19 cellular contexts compared by ENCODE assay signal in the genomic region with DNA sequence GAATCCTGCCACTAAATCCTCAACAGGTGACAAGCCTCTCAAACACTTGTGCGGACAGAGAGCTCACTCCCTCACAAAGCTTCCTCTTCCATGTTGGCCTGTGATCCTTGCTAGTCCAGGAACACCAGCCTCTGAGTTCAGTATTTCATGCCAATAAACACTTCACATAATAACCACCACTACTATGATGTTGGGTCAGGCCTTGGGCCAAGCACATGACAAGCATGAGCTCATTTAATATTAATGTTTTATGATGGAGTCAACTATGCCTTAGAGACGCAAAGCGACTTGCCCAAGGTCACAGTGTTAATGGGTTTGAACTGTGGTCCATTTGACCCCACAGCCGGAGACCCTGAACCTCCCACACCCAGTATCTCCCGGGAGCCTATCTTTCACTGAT.
DNase-seq lines count a peak whose midpoint lies in the region; ATAC-seq and TF ChIP-seq lines count a peak whose summit lies in the region.
"Had no signal": no experiment of that assay in that cellular context is flagged by ENCODE, and none has a peak within 500 bp of the region (broad histone marks: within the 10 kb centered on the region; RNA-seq: fewer than 3 reads in every experiment).

No MANE protein-coding gene starts in this region.

- no peak for TF ChIP-seq CTCF in esophagus muscularis mucosa (IDR thresholded peaks at IDR 0.05)
- TF ChIP-seq CTCF in gastrocnemius medialis (IDR thresholded peaks at IDR 0.05 in 4 of 5, conservative IDR thresholded peaks at IDR 0.05 in 1 of 5) = no peak
- no peak for TF ChIP-seq CTCF in vagina (IDR thresholded peaks at IDR 0.05)

- H3K4me1 ChIP-seq in esophagus muscularis mucosa = peaks cover 12 to 22% (median 19%) of the 10 kb centered on the region in 4 donors
- no peaks in the 10 kb centered on the region for H3K4me1 ChIP-seq in gastrocnemius medialis
- peaks cover 51% of the 10 kb centered on the region for H3K4me1 ChIP-seq in vagina
- H3K4me1 ChIP-seq: parathyroid adenoma had no signal

- ATAC-seq in left ventricle myocardium superior (peak; percentile 84), gastrocnemius medialis (peak; percentile 51 to 60), GM21381 (IDR thresholded peaks at IDR 0.05; ENCODE audit: unreplicated experiment) (no peak)
- ATAC-seq in stimulated activated effector memory CD8-positive, alpha-beta T cell treated with anti-CD3 and anti-CD28 coated beads, Interleukin-12 subunit alpha, Interleukin-12 subunit beta, amount 100 ng/mL, for 72 hours = no peak
- ATAC-seq: K562 had no signal

- H3K27ac ChIP-seq in esophagus muscularis mucosa (replicated peaks in 1 of 4) (peak overlapping the region; percentile 4 to 51 (median 28)), gastrocnemius medialis (peak overlapping the region in 1 of 4 donors; percentile 18), vagina (peak overlapping the region; percentile 1)
- H3K27ac ChIP-seq: cardiac muscle cell, epithelial cell of prostate, parathyroid adenoma, RWPE1 had no signal

- H3K9me3 ChIP-seq in esophagus muscularis mucosa (peaks cover 0 to 7% (median 2%) of the 10 kb centered on the region in 4 donors), gastrocnemius medialis (no peaks in the 10 kb centered on the region), vagina (no peaks in the 10 kb centered on the region)

- intact Hi-C loops in esophagus muscularis mucosa (cut with DNase I) = no loop called here
- intact Hi-C loops in left ventricle myocardium superior (cut with micrococcal nuclease) = loop anchor here (10.0 kb wide), 1 partner anchor 46 kb away; no protein-coding TSS in a partner anchor
- intact Hi-C loops in gastrocnemius medialis (cut with DNase I; ENCODE audit: low total_unique reads) = no loop called here
- intact Hi-C loops in vagina (cut with DNase I) = no loop called here

- peaks cover 7% of the 10 kb centered on the region for H3K9me3 Mint-ChIP-seq in stimulated activated effector memory CD8-positive, alpha-beta T cell treated with anti-CD3 and anti-CD28 coated beads, Interleukin-12 subunit alpha, Interleukin-12 subunit beta, amount 100 ng/mL, for 72 hours

- H3K36me3 ChIP-seq in esophagus muscularis mucosa (no peaks in the 10 kb centered on the region), gastrocnemius medialis (no peaks in the 10 kb centered on the region), vagina (no peaks in the 10 kb centered on the region)
- H3K36me3 ChIP-seq: cardiac muscle cell had no signal

- no peak for TF ChIP-seq EP300 in esophagus muscularis mucosa (IDR thresholded peaks at IDR 0.05)

- peaks cover 3% of the 10 kb centered on the region for H3K4me1 Mint-ChIP-seq in stimulated activated effector memory CD8-positive, alpha-beta T cell treated with anti-CD3 and anti-CD28 coated beads, Interleukin-12 subunit alpha, Interleukin-12 subunit beta, amount 100 ng/mL, for 72 hours

- H3K27me3 ChIP-seq in esophagus muscularis mucosa (no peaks in the 10 kb centered on the region), gastrocnemius medialis (no peaks in the 10 kb centered on the region), vagina (no peaks in the 10 kb centered on the region)
- H3K27me3 ChIP-seq: cardiac muscle cell had no signal

- no peak overlapping the region for H3K27ac Mint-ChIP-seq in stimulated activated effector memory CD8-positive, alpha-beta T cell treated with anti-CD3 and anti-CD28 coated beads, Interleukin-12 subunit alpha, Interleukin-12 subunit beta, amount 100 ng/mL, for 72 hours

- H3K4me3 Mint-ChIP-seq in stimulated activated effector memory CD8-positive, alpha-beta T cell treated with anti-CD3 and anti-CD28 coated beads, Interleukin-12 subunit alpha, Interleukin-12 subunit beta, amount 100 ng/mL, for 72 hours = no peak overlapping the region

- DNase-seq in esophagus muscularis mucosa (ENCODE audit: extremely low spot score) (no peak), left ventricle myocardium superior (peak; percentile 72), gastrocnemius medialis (peak in 1 of 2 donors; percentile 53), vagina (ENCODE audit: extremely low spot score in 2 of 2) (no peak), NCI-H1694 (lab: John Stamatoyannopoulos, UW) (no peak)
- no peak for DNase-seq in stimulated activated effector memory CD8-positive, alpha-beta T cell treated with anti-CD3 and anti-CD28 coated beads, Interleukin-12 subunit alpha, Interleukin-12 subunit beta, amount 100 ng/mL, for 72 hours (ENCODE audit: low spot score in 2 of 2)
- DNase-seq: activated CD4-positive, alpha-beta T cell treated with anti-CD3 and anti-CD28 coated beads for 4 hours; AML-193; NCI-H187 treated with DMSO at 0.1 percent for 48 hours; NCI-H345; stimulated activated CD4-positive, alpha-beta T cell treated with anti-CD3 and anti-CD28 coated beads, Interleukin-4, amount 100 ng/mL, for 24 hours; substantia nigra had no signal

- WGBS in esophagus muscularis mucosa = 55% methylated on average over 5 of the region's 5 CpGs

- in situ Hi-C loops in gastrocnemius medialis (cut with MboI; ENCODE audit: low sequenced_read_pairs in 4 of 4) = no loop called here

- H3K36me3 Mint-ChIP-seq in stimulated activated effector memory CD8-positive, alpha-beta T cell treated with anti-CD3 and anti-CD28 coated beads, Interleukin-12 subunit alpha, Interleukin-12 subunit beta, amount 100 ng/mL, for 72 hours = no peaks in the 10 kb centered on the region

- H3K4me3 ChIP-seq in esophagus muscularis mucosa (no peak overlapping the region), gastrocnemius medialis (no peak overlapping the region), vagina (no peak overlapping the region)
- H3K4me3 ChIP-seq: cardiac muscle cell, K562, smooth muscle cell had no signal

- TF ChIP-seq POLR2A in esophagus muscularis mucosa (IDR thresholded peaks at IDR 0.05; ENCODE audit: low read depth) = no peak
- no peak for TF ChIP-seq POLR2A in gastrocnemius medialis (IDR thresholded peaks at IDR 0.05)
- no peak for TF ChIP-seq POLR2A in vagina (IDR thresholded peaks at IDR 0.05)

Comparison
In these comparisons a context has a peak if more than half of its experiments do, and no peak if none do; other contexts are left out.
1. ATAC-seq: peak in left ventricle myocardium superior (single experiment) and gastrocnemius medialis (2 of 2); none in stimulated activated effector memory CD8-positive, alpha-beta T cell treated with anti-CD3 and anti-CD28 coated beads, Interleukin-12 subunit alpha, Interleukin-12 subunit beta, amount 100 ng/mL, for 72 hours (single experiment) and GM21381 (single experiment).